ENCODE assay signal across 10 cellular contexts in genomic region chr21:28337319-28337718, GRCh38.
DNase-seq lines count a peak whose midpoint lies in the region; ATAC-seq and TF ChIP-seq lines count a peak whose summit lies in the region.
"Had no signal": no experiment of that assay in that cellular context is flagged by ENCODE, and none has a peak within 500 bp of the region (broad histone marks: within the 10 kb centered on the region; RNA-seq: fewer than 3 reads in every experiment).

No MANE protein-coding gene starts in this region.

- H3K9me3 Mint-ChIP-seq in natural killer cell (no peaks in the 10 kb centered on the region), nephron progenitor cell (no peaks in the 10 kb centered on the region)

- H3K36me3 Mint-ChIP-seq in natural killer cell = no peaks in the 10 kb centered on the region
- no peaks in the 10 kb centered on the region for H3K36me3 Mint-ChIP-seq in nephron progenitor cell (ENCODE audit: low read depth)
- H3K36me3 Mint-ChIP-seq: naive B cell had no signal

- no peak overlapping the region for H3K4me3 Mint-ChIP-seq in natural killer cell
- H3K4me3 Mint-ChIP-seq in nephron progenitor cell = no peak overlapping the region
- H3K4me3 Mint-ChIP-seq: B cell, naive B cell had no signal

- H3K4me3 ChIP-seq in subcutaneous abdominal adipose tissue (ENCODE audit: low read depth in 1 of 5, low read length in 5 of 5) = no peak overlapping the region

- intact Hi-C loops in natural killer cell (cut with micrococcal nuclease) (no loop called here), posterior vena cava (cut with DNase I) (loop anchor here in 1 of 2 donors (10.0 kb wide), 1 partner anchor 407 kb away; no protein-coding TSS in a partner anchor)

- no peaks in the 10 kb centered on the region for H3K36me3 ChIP-seq in subcutaneous abdominal adipose tissue (ENCODE audit: control insufficient read depth in 5 of 5, insufficient read depth in 5 of 5, low read length in 5 of 5)

- no peak for ATAC-seq in natural killer cell

- H3K9me3 ChIP-seq in subcutaneous abdominal adipose tissue (ENCODE audit: control insufficient read depth in 5 of 5, low read length in 5 of 5) = no peaks in the 10 kb centered on the region

- peak overlapping the region; percentile 69 for H3K27ac ChIP-seq in subcutaneous abdominal adipose tissue (ENCODE audit: low read depth, low read length)

- DNase-seq in NCI-H1105 treated with DMSO at 0.1 percent for 48 hours (lab: John Stamatoyannopoulos, UW) = peak; percentile 26
- no peak for DNase-seq in NCI-H1105 (lab: John Stamatoyannopoulos, UW)
- DNase-seq in RPMI8226 = peak; percentile 11
- peak; percentile 29 for DNase-seq in foreskin melanocyte
- DNase-seq in natural killer cell = no peak
- no peak for DNase-seq in nephron progenitor cell
- no peak for DNase-seq in posterior vena cava (ENCODE audit: low spot score)
- DNase-seq: naive B cell had no signal

- peaks cover 5 to 18% (median 12%) of the 10 kb centered on the region in 5 donors for H3K4me1 ChIP-seq in subcutaneous abdominal adipose tissue (ENCODE audit: control insufficient read depth in 5 of 5, insufficient read depth in 5 of 5, low read length in 5 of 5)

- H3K9ac ChIP-seq in subcutaneous abdominal adipose tissue (ENCODE audit: low read length in 5 of 5) = no peak overlapping the region

- no peaks in the 10 kb centered on the region for H3K27me3 ChIP-seq in subcutaneous abdominal adipose tissue (ENCODE audit: control insufficient read depth in 5 of 5, insufficient read depth in 4 of 5, low read length in 5 of 5)

- H3K27me3 Mint-ChIP-seq in natural killer cell (ENCODE audit: low read depth in 2 of 2) = no peaks in the 10 kb centered on the region
- no peaks in the 10 kb centered on the region for H3K27me3 Mint-ChIP-seq in nephron progenitor cell (ENCODE audit: low read depth, poor library complexity)
- H3K27me3 Mint-ChIP-seq: B cell, naive B cell had no signal

- no peak for TF ChIP-seq CTCF in natural killer cell (IDR thresholded peaks at IDR 0.05)
- TF ChIP-seq CTCF in nephron progenitor cell (IDR thresholded peaks at IDR 0.05) = no peak

- H3K4me1 Mint-ChIP-seq in natural killer cell = no peaks in the 10 kb centered on the region
- no peaks in the 10 kb centered on the region for H3K4me1 Mint-ChIP-seq in nephron progenitor cell
- H3K4me1 Mint-ChIP-seq: B cell had no signal

- H3K27ac Mint-ChIP-seq in natural killer cell = no peak overlapping the region
- no peak overlapping the region for H3K27ac Mint-ChIP-seq in nephron progenitor cell
- H3K27ac Mint-ChIP-seq: B cell, naive B cell had no signal

Comparison
In these comparisons a context has a peak if more than half of its experiments do, and no peak if none do; other contexts are left out.
1. DNase-seq: peak in NCI-H1105 treated with DMSO at 0.1 percent for 48 hours (single experiment), RPMI8226 (single experiment) and foreskin melanocyte (single experiment); none in NCI-H1105 (single experiment), natural killer cell (single experiment), nephron progenitor cell (single experiment) and posterior vena cava (single experiment).